19 cellular contexts compared by ENCODE assay signal in the genomic region with DNA sequence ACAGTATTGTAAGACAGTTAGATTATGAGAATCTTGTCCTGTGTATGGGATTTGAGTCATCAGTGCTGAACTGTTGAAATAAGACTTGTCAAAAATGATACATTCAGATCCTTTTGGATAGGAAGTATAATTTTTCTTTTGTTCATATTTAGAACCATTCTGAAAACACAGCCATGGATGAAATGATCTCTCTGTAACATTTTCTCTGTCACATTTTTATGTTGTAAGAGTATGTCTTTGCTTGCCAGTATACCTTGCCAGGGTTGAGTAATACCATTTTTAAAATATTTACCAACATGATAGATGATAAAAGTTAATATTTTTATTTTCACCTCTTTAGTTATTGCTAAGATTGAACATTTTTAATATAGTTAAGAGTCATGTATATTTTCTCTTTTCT. TPM values are rescaled to one million over a fixed set of nuclear protein-coding genes. Genes with fewer than 3 reads are reported as not detected.
DNase-seq lines count a peak whose midpoint lies in the region; ATAC-seq and TF ChIP-seq lines count a peak whose summit lies in the region.
"Had no signal": no experiment of that assay in that cellular context is flagged by ENCODE, and none has a peak within 500 bp of the region (broad histone marks: within the 10 kb centered on the region; RNA-seq: fewer than 3 reads in every experiment).

No MANE protein-coding gene starts in this region.

- DNase-seq in Karpas-422 (no peak), esophagus muscularis mucosa (ENCODE audit: extremely low spot score) (no peak), iris pigment epithelial cell (ENCODE audit: low read depth) (peak; percentile 29), HuH-7 (ENCODE audit: low spot score) (no peak)
- DNase-seq in activated T-helper 1 cell treated with anti-CD3 and anti-CD28 coated beads, Interleukin-12 subunit alpha, Interleukin-12 subunit beta, Interleukin-2, Interleukin-4 antibody, amounts not matched to agents 30 ng/mL and 10 ng/mL and 1 ng/mL, durations not matched to agents 14 hours and 24 hours and 36 hours (ENCODE audit: low spot score), result no peak
- DNase-seq: AML-193; CD4-positive, alpha-beta T cell; HCEC 1CT; Kasumi-1; NCI-H2029; NCI-H446; NCI-H526; NCI-H82; NK-92 treated with Interleukin-12 subunit alpha and Interleukin-12 subunit beta, amount 100 ng/mL, for 24 hours; PC-3; SK-N-SH had no signal

- H3K79me2 ChIP-seq in DOHH2 (ENCODE audit: control insufficient read depth, low read length), result peaks cover 99% of the 10 kb centered on the region
- H3K79me2 ChIP-seq in Karpas-422 (ENCODE audit: low read length), result peaks cover 94% of the 10 kb centered on the region

- H3K36me3 ChIP-seq in DOHH2 (ENCODE audit: control insufficient read depth, low read length) (peaks cover 79% of the 10 kb centered on the region), Karpas-422 (ENCODE audit: insufficient read depth, low read length) (peaks cover 31% of the 10 kb centered on the region), esophagus muscularis mucosa (peaks cover 0 to 18% (median 7%) of the 10 kb centered on the region in 4 donors)

- peaks cover 12% of the 10 kb centered on the region for H3K4me1 Mint-ChIP-seq in activated T-helper 1 cell treated with anti-CD3 and anti-CD28 coated beads, Interleukin-12 subunit alpha, Interleukin-12 subunit beta, Interleukin-2, Interleukin-4 antibody, amounts not matched to agents 30 ng/mL and 10 ng/mL and 1 ng/mL, durations not matched to agents 14 hours and 24 hours and 36 hours (ENCODE audit: low read depth)

- no peaks in the 10 kb centered on the region for H3K9me2 ChIP-seq in DOHH2 (replicated peaks; ENCODE audit: control insufficient read depth, low read length)
- no peaks in the 10 kb centered on the region for H3K9me2 ChIP-seq in Karpas-422 (replicated peaks; ENCODE audit: insufficient read depth, low read length)
- H3K9me2 ChIP-seq: SK-N-SH had no signal

- no peaks in the 10 kb centered on the region for H3K27me3 ChIP-seq in DOHH2 (ENCODE audit: control insufficient read depth, low read length)
- no peaks in the 10 kb centered on the region for H3K27me3 ChIP-seq in Karpas-422 (ENCODE audit: low read length)
- H3K27me3 ChIP-seq in esophagus muscularis mucosa, result no peaks in the 10 kb centered on the region
- H3K27me3 ChIP-seq: BLaER1 treated with 17β-estradiol and CSF1 and Interleukin-3, amounts not matched to agents 10 nM and 100 nM had no signal

- TF ChIP-seq CTCF in DOHH2 (IDR thresholded peaks at IDR 0.05; ENCODE audit: low read depth, low read length, poor library complexity, severe bottlenecking), result no peak
- no peak for TF ChIP-seq CTCF in esophagus muscularis mucosa (IDR thresholded peaks at IDR 0.05)

- no peak overlapping the region for H3K27ac Mint-ChIP-seq in activated T-helper 1 cell treated with anti-CD3 and anti-CD28 coated beads, Interleukin-12 subunit alpha, Interleukin-12 subunit beta, Interleukin-2, Interleukin-4 antibody, amounts not matched to agents 30 ng/mL and 10 ng/mL and 1 ng/mL, durations not matched to agents 14 hours and 24 hours and 36 hours
- H3K27ac Mint-ChIP-seq: CD4-positive, alpha-beta T cell had no signal

- H3K27me3 Mint-ChIP-seq in activated T-helper 1 cell treated with anti-CD3 and anti-CD28 coated beads, Interleukin-12 subunit alpha, Interleukin-12 subunit beta, Interleukin-2, Interleukin-4 antibody, amounts not matched to agents 30 ng/mL and 10 ng/mL and 1 ng/mL, durations not matched to agents 14 hours and 24 hours and 36 hours (ENCODE audit: insufficient read depth), result no peaks in the 10 kb centered on the region
- H3K27me3 Mint-ChIP-seq: CD4-positive, alpha-beta T cell had no signal

- H3K4me1 ChIP-seq in DOHH2 (ENCODE audit: control insufficient read depth, low read length) (peaks cover 87% of the 10 kb centered on the region), Karpas-422 (ENCODE audit: low read length) (peaks cover 46% of the 10 kb centered on the region), esophagus muscularis mucosa (peaks cover 0 to 28% (median 23%) of the 10 kb centered on the region in 4 donors)

- H3F3A ChIP-seq in DOHH2 (ENCODE audit: control insufficient read depth, insufficient read depth), result 0 out of 2 replicates have a peak, but pooled peaks cover 7% of the 10 kb centered on the region

- peaks cover 41% of the 10 kb centered on the region for H3K36me3 Mint-ChIP-seq in activated T-helper 1 cell treated with anti-CD3 and anti-CD28 coated beads, Interleukin-12 subunit alpha, Interleukin-12 subunit beta, Interleukin-2, Interleukin-4 antibody, amounts not matched to agents 30 ng/mL and 10 ng/mL and 1 ng/mL, durations not matched to agents 14 hours and 24 hours and 36 hours (ENCODE audit: low read depth)

- H3K4me2 ChIP-seq in DOHH2 (ENCODE audit: low read length) (no peak overlapping the region), Karpas-422 (ENCODE audit: low read depth, low read length, poor library complexity, severe bottlenecking) (no peak overlapping the region)
- H3K4me2 ChIP-seq: BLaER1 treated with 17β-estradiol and CSF1 and Interleukin-3, amounts not matched to agents 10 nM and 100 nM; SK-N-SH had no signal

- no peak overlapping the region for H3K4me3 Mint-ChIP-seq in activated T-helper 1 cell treated with anti-CD3 and anti-CD28 coated beads, Interleukin-12 subunit alpha, Interleukin-12 subunit beta, Interleukin-2, Interleukin-4 antibody, amounts not matched to agents 30 ng/mL and 10 ng/mL and 1 ng/mL, durations not matched to agents 14 hours and 24 hours and 36 hours
- H3K4me3 Mint-ChIP-seq: CD4-positive, alpha-beta T cell had no signal

- no peak for TF ChIP-seq POLR2A in esophagus muscularis mucosa (IDR thresholded peaks at IDR 0.05; ENCODE audit: low read depth)

- ATAC-seq in HG02759 (IDR thresholded peaks at IDR 0.05; ENCODE audit: unreplicated experiment), result no peak
- ATAC-seq: PC-3 had no signal

- H3K9me3 Mint-ChIP-seq in activated T-helper 1 cell treated with anti-CD3 and anti-CD28 coated beads, Interleukin-12 subunit alpha, Interleukin-12 subunit beta, Interleukin-2, Interleukin-4 antibody, amounts not matched to agents 30 ng/mL and 10 ng/mL and 1 ng/mL, durations not matched to agents 14 hours and 24 hours and 36 hours, result peaks cover 18% of the 10 kb centered on the region

- no peak for TF ChIP-seq EP300 in esophagus muscularis mucosa (IDR thresholded peaks at IDR 0.05)

- H3K4me3 ChIP-seq in DOHH2 (ENCODE audit: low read length), result no peak overlapping the region
- no peak overlapping the region for H3K4me3 ChIP-seq in Karpas-422 (ENCODE audit: low read length)
- no peak overlapping the region for H3K4me3 ChIP-seq in esophagus muscularis mucosa
- H3K4me3 ChIP-seq: BLaER1 treated with 17β-estradiol and CSF1 and Interleukin-3, amounts not matched to agents 10 nM and 100 nM had no signal

- H4K20me1 ChIP-seq in DOHH2 (ENCODE audit: control insufficient read depth, insufficient read depth, low read depth, low read length) (peaks cover 6% of the 10 kb centered on the region; the same call in 1 of the 2 replicates), Karpas-422 (ENCODE audit: insufficient read depth, low read depth, low read length) (no peaks in the 10 kb centered on the region)

- H2AFZ ChIP-seq in Karpas-422 (ENCODE audit: low read length), result no peak overlapping the region

- no peak overlapping the region for H3K9ac ChIP-seq in Karpas-422 (ENCODE audit: low read length)
- H3K9ac ChIP-seq: BLaER1 treated with 17β-estradiol and CSF1 and Interleukin-3, amounts not matched to agents 10 nM and 100 nM; SK-N-SH had no signal

- peak overlapping the region; percentile 11; the same call in 1 of the 2 replicates for H3K27ac ChIP-seq in DOHH2 (ENCODE audit: low read depth, low read length)
- peak overlapping the region; percentile 13; the same call in 1 of the 2 replicates for H3K27ac ChIP-seq in Karpas-422 (ENCODE audit: low read length)
- peak overlapping the region; percentile 24 to 69 (median 55) for H3K27ac ChIP-seq in esophagus muscularis mucosa (replicated peaks in 1 of 4)
- H3K27ac ChIP-seq: BLaER1 treated with 17β-estradiol and CSF1 and Interleukin-3, amounts not matched to agents 10 nM and 100 nM had no signal

- intact Hi-C loops in esophagus muscularis mucosa (cut with DNase I), result no loop called here
- intact Hi-C loops in activated T-helper 1 cell treated with anti-CD3 and anti-CD28 coated beads, Interleukin-12 subunit alpha, Interleukin-12 subunit beta, Interleukin-2, Interleukin-4 antibody, amounts not matched to agents 30 ng/mL and 10 ng/mL and 1 ng/mL, durations not matched to agents 14 hours and 24 hours and 36 hours (cut with micrococcal nuclease), result no loop called here

- H3K9me3 ChIP-seq in DOHH2 (ENCODE audit: control insufficient read depth, insufficient read depth, low read length) (peaks cover 3% of the 10 kb centered on the region; the same call in 1 of the 2 replicates), Karpas-422 (ENCODE audit: low read length) (no peaks in the 10 kb centered on the region), esophagus muscularis mucosa (no peaks in the 10 kb centered on the region)

RNA-seq across cellular contexts. Expression of a gene that starts 45.0 kb away (rescaled TPM):
- total RNA-seq in Karpas-422 (2014; rRNA removed; shearing (Covaris generic); ENCODE audit: low replicate concordance), result 13.9 and 14.2 TPM in 2 replicates
- total RNA-seq in esophagus muscularis mucosa, result 10 to 100 TPM; 20.0 to 38.6 (median 30.3) TPM
- total RNA-seq in activated T-helper 1 cell treated with anti-CD3 and anti-CD28 coated beads, Interleukin-12 subunit alpha, Interleukin-12 subunit beta, Interleukin-2, Interleukin-4 antibody, amounts not matched to agents 30 ng/mL and 10 ng/mL and 1 ng/mL, durations not matched to agents 14 hours and 24 hours and 36 hours, result 32.4 and 35.3 TPM in 2 replicates
